ENCODE assay signal across 1 cellular context in the genomic region with DNA sequence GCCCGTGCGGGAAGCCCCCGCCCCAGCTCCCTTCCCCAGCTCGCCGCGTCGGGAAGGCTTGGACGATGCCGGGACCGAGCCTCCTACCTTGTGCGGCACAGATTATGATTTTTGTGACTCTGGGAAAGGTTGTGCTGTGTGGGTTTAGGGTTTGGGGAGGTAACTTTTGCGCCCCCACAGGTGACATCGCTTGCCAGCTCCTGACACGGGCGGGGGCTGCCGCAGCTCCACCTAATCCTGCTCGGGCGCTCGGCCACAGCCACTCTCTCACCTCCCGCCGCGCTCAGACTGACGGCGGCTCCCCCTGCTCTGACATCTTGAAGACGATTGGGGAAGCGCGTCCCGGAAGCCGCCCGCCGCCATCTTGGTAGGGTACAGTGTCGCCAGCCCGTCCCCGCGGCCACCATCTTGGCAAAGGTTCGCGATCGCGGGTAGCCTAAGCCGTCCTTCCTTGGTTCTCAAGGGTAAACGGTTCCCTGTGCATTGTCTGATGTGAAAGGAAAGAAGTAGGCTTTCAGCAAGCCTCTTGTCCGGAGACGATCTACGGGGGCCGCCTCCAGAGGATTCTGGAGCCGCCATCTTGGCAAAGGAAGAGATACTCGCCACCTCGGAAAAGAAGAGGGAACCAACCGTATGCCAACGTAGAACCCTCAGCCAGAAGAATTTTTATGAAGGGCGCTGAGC.
TF ChIP-seq lines count a peak whose summit lies in the region.

No MANE protein-coding gene starts in this region.

TF ChIP-seq in K562, 482 proteins besides CTCF, POLR2A, EP300 and RAD21 (continued from another document and continues in another):
- TF ChIP-seq, protein P1, sequence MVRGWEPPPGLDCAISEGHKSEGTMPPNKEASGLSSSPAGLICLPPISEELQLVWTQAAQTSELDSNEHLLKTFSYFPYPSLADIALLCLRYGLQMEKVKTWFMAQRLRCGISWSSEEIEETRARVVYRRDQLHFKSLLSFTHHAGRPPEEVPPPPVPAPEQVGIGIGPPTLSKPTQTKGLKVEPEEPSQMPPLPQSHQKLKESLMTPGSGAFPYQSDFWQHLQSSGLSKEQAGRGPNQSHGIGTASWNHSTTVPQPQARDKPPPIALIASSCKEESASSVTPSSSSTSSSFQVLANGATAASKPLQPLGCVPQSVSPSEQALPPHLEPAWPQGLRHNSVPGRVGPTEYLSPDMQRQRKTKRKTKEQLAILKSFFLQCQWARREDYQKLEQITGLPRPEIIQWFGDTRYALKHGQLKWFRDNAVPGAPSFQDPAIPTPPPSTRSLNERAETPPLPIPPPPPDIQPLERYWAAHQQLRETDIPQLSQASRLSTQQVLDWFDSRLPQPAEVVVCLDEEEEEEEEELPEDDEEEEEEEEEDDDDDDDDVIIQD (CRISPR knock-in tag; IDR thresholded peaks at IDR 0.05) = no peak
- TF ChIP-seq TEAD4 (IDR thresholded peaks at IDR 0.05; ENCODE audit: low read length) (peak; percentile 33; the same call in 1 of the 2 replicates), TEAD4 (CRISPR knock-in tag; IDR thresholded peaks at IDR 0.05; ENCODE audit: borderline replicate concordance) (no peak), MEF2D (tag; conservative IDR thresholded peaks at IDR 0.05; ENCODE audit: low read depth) (peak; percentile 63; the same call in 1 of the 2 replicates), RAD51 (IDR thresholded peaks at IDR 0.05; ENCODE audit: borderline replicate concordance, low read depth) (no peak), ZKSCAN8 (CRISPR knock-in tag; IDR thresholded peaks at IDR 0.05) (peak; percentile 71; the same call in 1 of the 2 replicates), ZNF354B (CRISPR knock-in tag; IDR thresholded peaks at IDR 0.05) (no peak), MEIS2 (IDR thresholded peaks at IDR 0.05; ENCODE audit: partially characterized antibody) (no peak), KDM4B (IDR thresholded peaks at IDR 0.05; ENCODE audit: borderline replicate concordance in 2 of 2, low read depth in 1 of 2) (peak in 1 of 2 experiments; percentile 85; a peak in 1 of 4 replicates), ZBTB1 (CRISPR knock-in tag; IDR thresholded peaks at IDR 0.05; ENCODE audit: borderline replicate concordance, low read depth) (no peak), THRAP3 (IDR thresholded peaks at IDR 0.05; ENCODE audit: borderline replicate concordance) (no peak), GTF2B (IDR thresholded peaks at IDR 0.05; ENCODE audit: extremely low read depth, insufficient read length) (no peak), ZBTB12 (CRISPR knock-in tag; IDR thresholded peaks at IDR 0.05) (no peak), STAT5A (IDR thresholded peaks at IDR 0.05; ENCODE audit: borderline replicate concordance, low read length) (no peak), HMBOX1 (IDR thresholded peaks at IDR 0.05) (no peak), ESRRA (IDR thresholded peaks at IDR 0.05; ENCODE audit: borderline replicate concordance, low read depth) (0 out of 2 replicates have a peak, but pooled peaks have one; percentile 26), RNF219 (CRISPR knock-in tag; IDR thresholded peaks at IDR 0.05) (no peak), SUPT5H (IDR thresholded peaks at IDR 0.05) (peak; percentile 62; the same call in 1 of the 2 replicates), ZNF318 (IDR thresholded peaks at IDR 0.05; ENCODE audit: borderline replicate concordance in 1 of 2, low read depth in 1 of 2) (no peak)
- TF ChIP-seq, protein P2, sequence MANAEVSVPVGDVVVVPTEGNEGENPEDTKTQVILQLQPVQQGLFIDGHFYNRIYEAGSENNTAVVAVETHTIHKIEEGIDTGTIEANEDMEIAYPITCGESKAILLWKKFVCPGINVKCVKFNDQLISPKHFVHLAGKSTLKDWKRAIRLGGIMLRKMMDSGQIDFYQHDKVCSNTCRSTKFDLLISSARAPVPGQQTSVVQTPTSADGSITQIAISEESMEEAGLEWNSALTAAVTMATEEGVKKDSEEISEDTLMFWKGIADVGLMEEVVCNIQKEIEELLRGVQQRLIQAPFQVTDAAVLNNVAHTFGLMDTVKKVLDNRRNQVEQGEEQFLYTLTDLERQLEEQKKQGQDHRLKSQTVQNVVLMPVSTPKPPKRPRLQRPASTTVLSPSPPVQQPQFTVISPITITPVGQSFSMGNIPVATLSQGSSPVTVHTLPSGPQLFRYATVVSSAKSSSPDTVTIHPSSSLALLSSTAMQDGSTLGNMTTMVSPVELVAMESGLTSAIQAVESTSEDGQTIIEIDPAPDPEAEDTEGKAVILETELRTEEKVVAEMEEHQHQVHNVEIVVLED (CRISPR knock-in tag; IDR thresholded peaks at IDR 0.05) = peak; percentile 46; the same call in 1 of the 2 replicates
- TF ChIP-seq, protein P3, sequence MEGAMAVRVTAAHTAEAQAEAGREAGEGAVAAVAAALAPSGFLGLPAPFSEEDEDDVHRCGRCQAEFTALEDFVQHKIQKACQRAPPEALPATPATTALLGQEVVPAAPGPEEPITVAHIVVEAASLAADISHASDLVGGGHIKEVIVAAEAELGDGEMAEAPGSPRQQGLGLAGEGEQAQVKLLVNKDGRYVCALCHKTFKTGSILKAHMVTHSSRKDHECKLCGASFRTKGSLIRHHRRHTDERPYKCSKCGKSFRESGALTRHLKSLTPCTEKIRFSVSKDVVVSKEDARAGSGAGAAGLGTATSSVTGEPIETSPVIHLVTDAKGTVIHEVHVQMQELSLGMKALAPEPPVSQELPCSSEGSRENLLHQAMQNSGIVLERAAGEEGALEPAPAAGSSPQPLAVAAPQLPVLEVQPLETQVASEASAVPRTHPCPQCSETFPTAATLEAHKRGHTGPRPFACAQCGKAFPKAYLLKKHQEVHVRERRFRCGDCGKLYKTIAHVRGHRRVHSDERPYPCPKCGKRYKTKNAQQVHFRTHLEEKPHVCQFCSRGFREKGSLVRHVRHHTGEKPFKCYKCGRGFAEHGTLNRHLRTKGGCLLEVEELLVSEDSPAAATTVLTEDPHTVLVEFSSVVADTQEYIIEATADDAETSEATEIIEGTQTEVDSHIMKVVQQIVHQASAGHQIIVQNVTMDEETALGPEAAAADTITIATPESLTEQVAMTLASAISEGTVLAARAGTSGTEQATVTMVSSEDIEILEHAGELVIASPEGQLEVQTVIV (CRISPR knock-in tag; IDR thresholded peaks at IDR 0.05; ENCODE audit: borderline replicate concordance) = no peak
- TF ChIP-seq, protein P4, sequence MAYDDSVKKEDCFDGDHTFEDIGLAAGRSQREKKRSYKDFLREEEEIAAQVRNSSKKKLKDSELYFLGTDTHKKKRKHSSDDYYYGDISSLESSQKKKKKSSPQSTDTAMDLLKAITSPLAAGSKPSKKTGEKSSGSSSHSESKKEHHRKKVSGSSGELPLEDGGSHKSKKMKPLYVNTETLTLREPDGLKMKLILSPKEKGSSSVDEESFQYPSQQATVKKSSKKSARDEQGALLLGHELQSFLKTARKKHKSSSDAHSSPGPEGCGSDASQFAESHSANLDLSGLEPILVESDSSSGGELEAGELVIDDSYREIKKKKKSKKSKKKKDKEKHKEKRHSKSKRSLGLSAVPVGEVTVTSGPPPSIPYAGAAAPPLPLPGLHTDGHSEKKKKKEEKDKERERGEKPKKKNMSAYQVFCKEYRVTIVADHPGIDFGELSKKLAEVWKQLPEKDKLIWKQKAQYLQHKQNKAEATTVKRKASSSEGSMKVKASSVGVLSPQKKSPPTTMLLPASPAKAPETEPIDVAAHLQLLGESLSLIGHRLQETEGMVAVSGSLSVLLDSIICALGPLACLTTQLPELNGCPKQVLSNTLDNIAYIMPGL (CRISPR knock-in tag; IDR thresholded peaks at IDR 0.05) = no peak
- TF ChIP-seq, protein P5, sequence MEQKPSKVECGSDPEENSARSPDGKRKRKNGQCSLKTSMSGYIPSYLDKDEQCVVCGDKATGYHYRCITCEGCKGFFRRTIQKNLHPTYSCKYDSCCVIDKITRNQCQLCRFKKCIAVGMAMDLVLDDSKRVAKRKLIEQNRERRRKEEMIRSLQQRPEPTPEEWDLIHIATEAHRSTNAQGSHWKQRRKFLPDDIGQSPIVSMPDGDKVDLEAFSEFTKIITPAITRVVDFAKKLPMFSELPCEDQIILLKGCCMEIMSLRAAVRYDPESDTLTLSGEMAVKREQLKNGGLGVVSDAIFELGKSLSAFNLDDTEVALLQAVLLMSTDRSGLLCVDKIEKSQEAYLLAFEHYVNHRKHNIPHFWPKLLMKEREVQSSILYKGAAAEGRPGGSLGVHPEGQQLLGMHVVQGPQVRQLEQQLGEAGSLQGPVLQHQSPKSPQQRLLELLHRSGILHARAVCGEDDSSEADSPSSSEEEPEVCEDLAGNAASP (IDR thresholded peaks at IDR 0.05) = no peak
